In the genomic region with DNA sequence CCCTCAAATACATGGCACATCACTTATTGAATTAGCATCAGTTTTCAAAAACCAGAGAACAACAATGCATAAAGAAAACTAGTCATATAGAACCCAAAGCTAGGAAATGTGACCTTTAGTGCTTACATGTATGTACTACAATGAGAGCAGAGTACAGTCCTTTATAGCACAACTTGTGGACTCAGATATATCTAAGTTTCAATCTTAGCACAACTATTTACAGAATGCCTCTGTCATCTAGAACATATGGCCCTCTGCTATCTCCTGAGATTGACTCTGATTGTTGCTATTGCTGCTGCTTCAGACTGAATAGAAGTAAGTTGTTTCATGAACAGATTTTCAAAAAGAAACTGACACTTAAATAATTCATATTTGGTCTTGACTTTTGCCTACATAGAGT, we compare ENCODE assay signal across 26 cellular contexts.
"Had no signal": no experiment of that assay in that cellular context is flagged by ENCODE, and none has a peak within 500 bp of the region (broad histone marks: within the 10 kb centered on the region; RNA-seq: fewer than 3 reads in every experiment).

No MANE protein-coding gene starts in this region.

- H3K36me3 ChIP-seq: ascending aorta, breast epithelium, cardiac muscle cell, colonic mucosa had no signal

- ATAC-seq: activated T-cell treated with anti-CD3 and anti-CD28 coated beads, Interleukin-2, amount 50 U/mL, for 4 hours; activated T-helper 17 cell treated with anti-CD3 and anti-CD28 coated beads, Interleukin-2, amount 50 U/mL, for 72 hours; WTC11 had no signal

- H3K27me3 ChIP-seq: ascending aorta, breast epithelium, cardiac muscle cell, colonic mucosa had no signal

- H3K27ac Mint-ChIP-seq: activated CD4-positive, alpha-beta memory T cell treated with anti-CD3 and anti-CD28 coated beads, Interleukin-2, amount 10 ng/mL, durations not matched to agents 7 days and 5 days; activated CD4-positive, alpha-beta T cell treated with anti-CD3 and anti-CD28 coated beads, Interleukin-2, amount 10 ng/mL, durations not matched to agents 7 days and 5 days; activated naive CD4-positive, alpha-beta T cell treated with anti-CD3 and anti-CD28 coated beads for 36 hours; activated naive CD4-positive, alpha-beta T cell treated with anti-CD3 and anti-CD28 coated beads, Interleukin-2, amount 50 U/mL, for 24 hours; activated naive CD8-positive, alpha-beta T cell treated with anti-CD3 and anti-CD28 coated beads, Interleukin-2, amount 10 ng/mL, durations not matched to agents 7 days and 5 days; activated T-helper 17 cell treated with anti-CD3 and anti-CD28 coated beads, Interleukin-2, amount 50 U/mL, for 72 hours; brain; WTC11 had no signal

- H3K27ac ChIP-seq: ascending aorta, breast epithelium, cardiac muscle cell, colonic mucosa, epithelial cell of prostate had no signal

- H3K9me3 ChIP-seq: ascending aorta, breast epithelium, colonic mucosa had no signal

- H3K4me1 ChIP-seq: ascending aorta, breast epithelium, colonic mucosa had no signal

- H3K4me3 Mint-ChIP-seq: activated CD4-positive, alpha-beta memory T cell treated with anti-CD3 and anti-CD28 coated beads, Interleukin-2, amount 10 ng/mL, durations not matched to agents 7 days and 5 days; activated CD4-positive, alpha-beta T cell treated with anti-CD3 and anti-CD28 coated beads, Interleukin-2, amount 10 ng/mL, durations not matched to agents 7 days and 5 days; activated naive CD4-positive, alpha-beta T cell treated with anti-CD3 and anti-CD28 coated beads for 36 hours; activated naive CD4-positive, alpha-beta T cell treated with anti-CD3 and anti-CD28 coated beads, Interleukin-2, amount 50 U/mL, for 24 hours; activated naive CD8-positive, alpha-beta T cell treated with anti-CD3 and anti-CD28 coated beads, Interleukin-2, amount 10 ng/mL, durations not matched to agents 7 days and 5 days; activated T-cell treated with anti-CD3 and anti-CD28 coated beads, Interleukin-2, amount 50 U/mL, for 4 hours; activated T-helper 17 cell treated with anti-CD3 and anti-CD28 coated beads, Interleukin-2, amount 50 U/mL, for 72 hours; brain; WTC11 had no signal

- H3K4me3 ChIP-seq: ascending aorta, breast epithelium, cardiac muscle cell, colonic mucosa had no signal

- H3K36me3 Mint-ChIP-seq: activated naive CD4-positive, alpha-beta T cell treated with anti-CD3 and anti-CD28 coated beads, Interleukin-2, amount 50 U/mL, for 24 hours; activated naive CD8-positive, alpha-beta T cell treated with anti-CD3 and anti-CD28 coated beads, Interleukin-2, amount 10 ng/mL, durations not matched to agents 7 days and 5 days; brain; WTC11 had no signal

- H3K27me3 Mint-ChIP-seq: activated CD4-positive, alpha-beta memory T cell treated with anti-CD3 and anti-CD28 coated beads, Interleukin-2, amount 10 ng/mL, durations not matched to agents 7 days and 5 days; activated CD4-positive, alpha-beta T cell treated with anti-CD3 and anti-CD28 coated beads, Interleukin-2, amount 10 ng/mL, durations not matched to agents 7 days and 5 days; activated naive CD4-positive, alpha-beta T cell treated with anti-CD3 and anti-CD28 coated beads, Interleukin-2, amount 50 U/mL, for 24 hours; activated naive CD8-positive, alpha-beta T cell treated with anti-CD3 and anti-CD28 coated beads, Interleukin-2, amount 10 ng/mL, durations not matched to agents 7 days and 5 days; activated T-helper 17 cell treated with anti-CD3 and anti-CD28 coated beads, Interleukin-2, amount 50 U/mL, for 72 hours had no signal

- DNase-seq: activated CD4-positive, alpha-beta memory T cell treated with anti-CD3 and anti-CD28 coated beads, Interleukin-2, amount 10 ng/mL, durations not matched to agents 7 days and 5 days; activated CD4-positive, alpha-beta T cell treated with anti-CD3 and anti-CD28 coated beads for 1 hour; activated CD4-positive, alpha-beta T cell treated with anti-CD3 and anti-CD28 coated beads for 4 hours; activated CD4-positive, alpha-beta T cell treated with anti-CD3 and anti-CD28 coated beads, Interleukin-2, amount 10 ng/mL, durations not matched to agents 7 days and 5 days; activated CD4-positive, alpha-beta T cell treated with anti-CD3 and anti-CD28 coated beads, Interleukin-2, amount 50 U/mL, for 4 hours; activated CD8-positive, alpha-beta memory T cell treated with anti-CD3 and anti-CD28 coated beads, Interleukin-2, amount 50 U/mL, for 48 hours; activated effector memory CD4-positive, alpha-beta T cell treated with Interleukin-2 at 50 U/mL for 16 hours; activated naive CD4-positive, alpha-beta T cell treated with anti-CD3 and anti-CD28 coated beads for 36 hours; activated naive CD8-positive, alpha-beta T cell treated with anti-CD3 and anti-CD28 coated beads, Interleukin-2, amount 10 ng/mL, durations not matched to agents 7 days and 5 days; activated T-cell treated with anti-CD3 and anti-CD28 coated beads, Interleukin-2, amount 50 U/mL, for 4 hours; central memory CD4-positive, alpha-beta T cell; cerebellar nuclear complex; colonic mucosa; effector CD8-positive, alpha-beta T cell; foreskin fibroblast; head of caudate nucleus; hippocampal formation; T-helper 2 cell had no signal

- H3K4me1 Mint-ChIP-seq: activated CD4-positive, alpha-beta memory T cell treated with anti-CD3 and anti-CD28 coated beads, Interleukin-2, amount 10 ng/mL, durations not matched to agents 7 days and 5 days; activated CD4-positive, alpha-beta T cell treated with anti-CD3 and anti-CD28 coated beads, Interleukin-2, amount 10 ng/mL, durations not matched to agents 7 days and 5 days; activated naive CD4-positive, alpha-beta T cell treated with anti-CD3 and anti-CD28 coated beads, Interleukin-2, amount 50 U/mL, for 24 hours; activated naive CD8-positive, alpha-beta T cell treated with anti-CD3 and anti-CD28 coated beads, Interleukin-2, amount 10 ng/mL, durations not matched to agents 7 days and 5 days; activated T-helper 17 cell treated with anti-CD3 and anti-CD28 coated beads, Interleukin-2, amount 50 U/mL, for 72 hours; WTC11 had no signal

- H3K9me3 Mint-ChIP-seq: activated CD4-positive, alpha-beta memory T cell treated with anti-CD3 and anti-CD28 coated beads, Interleukin-2, amount 10 ng/mL, durations not matched to agents 7 days and 5 days; activated CD4-positive, alpha-beta T cell treated with anti-CD3 and anti-CD28 coated beads, Interleukin-2, amount 10 ng/mL, durations not matched to agents 7 days and 5 days; activated naive CD8-positive, alpha-beta T cell treated with anti-CD3 and anti-CD28 coated beads, Interleukin-2, amount 10 ng/mL, durations not matched to agents 7 days and 5 days; brain had no signal
